3 cellular contexts compared by ENCODE assay signal in the genomic region with DNA sequence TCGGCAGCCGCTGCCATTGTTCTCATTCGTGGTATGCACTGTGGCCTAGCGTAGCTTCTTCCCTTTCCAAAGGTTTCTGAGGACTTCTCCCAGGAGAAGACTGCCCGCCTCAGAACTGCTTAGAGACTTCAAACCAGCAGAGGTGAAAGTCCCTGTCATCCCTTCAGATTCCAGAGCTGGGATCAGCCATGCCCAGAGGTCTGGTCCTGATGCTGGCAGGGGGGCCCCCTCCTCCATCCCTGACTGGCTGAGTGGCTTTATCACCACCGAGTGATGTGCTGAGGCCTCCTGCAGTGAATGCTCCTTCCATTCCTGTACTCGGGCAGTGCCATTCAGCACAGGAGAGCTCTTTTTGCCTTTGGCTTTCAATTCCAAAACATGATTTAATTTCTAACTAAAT. TPM values are rescaled to one million over a fixed set of nuclear protein-coding genes. Genes with fewer than 3 reads are reported as not detected.
"Had no signal": no experiment of that assay in that cellular context is flagged by ENCODE, and none has a peak within 500 bp of the region (broad histone marks: within the 10 kb centered on the region; RNA-seq: fewer than 3 reads in every experiment).

No MANE protein-coding gene starts in this region.

RNA-seq across cellular contexts. Expression of a gene that starts 8.1 kb away (rescaled TPM):
- total RNA-seq: HT-29, Right ventricle myocardium superior, SJSA1 had no signal
